Comparison of ENCODE assay signal across 8 cellular contexts in the genomic region with DNA sequence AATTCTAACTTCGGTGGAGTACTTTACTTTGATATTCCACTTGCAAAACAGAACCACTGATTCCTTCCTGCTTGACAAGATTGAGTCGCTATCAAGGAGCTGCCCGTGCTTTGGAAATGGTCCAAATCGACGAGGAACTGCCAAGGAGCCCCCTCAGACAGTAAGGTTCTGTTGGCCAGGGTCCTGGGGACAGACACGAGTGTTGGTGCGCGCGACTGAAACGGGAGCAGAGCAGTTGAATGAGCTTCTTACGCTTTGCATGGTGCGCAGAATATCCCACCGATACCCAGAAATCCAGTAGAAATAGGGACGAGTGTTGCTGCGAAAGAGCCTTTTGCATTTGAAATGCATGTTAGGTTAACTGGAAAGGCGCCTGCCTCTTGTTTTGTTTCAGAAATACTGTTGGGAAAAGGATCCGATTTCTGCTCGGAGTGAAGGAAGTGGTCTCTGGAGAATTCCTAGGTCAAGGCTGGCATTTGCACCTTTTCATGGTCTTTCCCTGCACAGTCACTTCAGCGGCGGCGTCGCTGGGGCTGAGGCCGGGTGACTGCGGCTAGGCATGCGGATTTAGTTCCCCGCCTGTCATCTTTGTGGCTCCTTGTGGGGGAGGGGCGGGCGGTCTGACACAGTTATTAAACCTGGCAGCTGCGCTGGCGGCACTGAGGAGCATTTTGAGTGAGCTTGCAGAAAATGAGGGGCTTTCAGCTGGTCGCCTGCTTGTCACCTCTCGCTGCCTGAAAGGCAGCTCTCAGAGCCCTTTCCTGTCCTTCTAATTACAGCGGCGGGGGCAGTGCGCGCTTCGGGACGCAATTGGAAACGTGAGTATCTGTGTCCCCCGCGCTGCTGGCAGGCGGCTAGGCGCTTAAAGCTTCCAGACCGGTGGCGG. TPM values are rescaled to one million over a fixed set of nuclear protein-coding genes. Genes with fewer than 3 reads are reported as not detected.
DNase-seq lines count a peak whose midpoint lies in the region; ATAC-seq and TF ChIP-seq lines count a peak whose summit lies in the region.

No MANE protein-coding gene starts in this region.

- H3K4me1 ChIP-seq in HUES6 (ENCODE audit: control insufficient read depth, insufficient read depth, low read length) (peaks cover 35% of the 10 kb centered on the region), PC-3 (ENCODE audit: insufficient read depth, low read length) (peaks cover 11% of the 10 kb centered on the region), gastroesophageal sphincter (peaks cover 0 to 29% (median 8%) of the 10 kb centered on the region in 3 donors), tibial nerve (peaks cover 0 to 22% (median 7%) of the 10 kb centered on the region in 4 donors)

- 0 to 1% methylated on average over 8 to 28 of the region's 45 CpGs for WGBS in gastroesophageal sphincter (ENCODE audit: low coverage in 1 of 2), 2 donors
- 1 to 2% methylated on average over 39 to 45 of the region's 45 CpGs for WGBS in tibial nerve, 2 donors

- H2AFZ ChIP-seq in PC-3 (ENCODE audit: low read length) = peak overlapping the region; percentile 91

- peak overlapping the region; percentile 73 for H3K9ac ChIP-seq in HUES6 (ENCODE audit: low read length)
- no peak overlapping the region for H3K9ac ChIP-seq in PC-3 (ENCODE audit: low read length)

- peak; percentile 38 for ATAC-seq in GM19395 (IDR thresholded peaks at IDR 0.05; ENCODE audit: unreplicated experiment)
- ATAC-seq in PC-3 = peak; percentile 30
- peak; percentile 38 for ATAC-seq in gastroesophageal sphincter
- no peak for ATAC-seq in omental fat pad (ENCODE audit: low FRiP score)

- POLR2A ChIA-PET in PC-3 (lab: Charles Lee; ENCODE audit: unreplicated experiment) = interaction anchor here (0.6 kb wide), 1 partner anchor 63 kb away, joined by 8 read pairs; no protein-coding TSS in a partner anchor

- TF ChIP-seq CTCF in AG09309 (IDR thresholded peaks at IDR 0.05; ENCODE audit: control insufficient read depth, insufficient read depth, low read depth, low read length, missing control alignments) = no peak
- TF ChIP-seq CTCF in PC-3 (conservative IDR thresholded peaks at IDR 0.05; ENCODE audit: low read depth, low read length) = no peak
- no peak for TF ChIP-seq CTCF in gastroesophageal sphincter (IDR thresholded peaks at IDR 0.05)
- no peak for TF ChIP-seq CTCF in omental fat pad (IDR thresholded peaks at IDR 0.05)
- TF ChIP-seq CTCF in tibial nerve (IDR thresholded peaks at IDR 0.05) = no peak

- H3K4me2 ChIP-seq in PC-3 (ENCODE audit: low read length) = peak overlapping the region; percentile 90

- no peak for TF ChIP-seq EP300 in gastroesophageal sphincter (IDR thresholded peaks at IDR 0.05)
- TF ChIP-seq EP300 in tibial nerve (IDR thresholded peaks at IDR 0.05) = no peak

- H4K20me1 ChIP-seq in PC-3 (ENCODE audit: low read length) = no peaks in the 10 kb centered on the region

- H3K27ac ChIP-seq in HUES6 (ENCODE audit: low read depth, low read length) = no peak overlapping the region
- H3K27ac ChIP-seq in PC-3 (ENCODE audit: low read length) = no peak overlapping the region
- peak overlapping the region in 2 of 4 donors; percentile 13 to 41 for H3K27ac ChIP-seq in gastroesophageal sphincter
- peak overlapping the region in 3 of 4 donors; percentile 17 to 79 (median 38) for H3K27ac ChIP-seq in tibial nerve

- intact Hi-C loops in PC-3 (cut with micrococcal nuclease) = no loop called here

- no peaks in the 10 kb centered on the region for H3K79me2 ChIP-seq in PC-3 (ENCODE audit: low read length)

- H3K36me3 ChIP-seq in HUES6 (ENCODE audit: control insufficient read depth, insufficient read depth, low read length) (no peaks in the 10 kb centered on the region), PC-3 (ENCODE audit: low read depth, low read length) (no peaks in the 10 kb centered on the region), gastroesophageal sphincter (no peaks in the 10 kb centered on the region), tibial nerve (no peaks in the 10 kb centered on the region)

- no peaks in the 10 kb centered on the region for H3K9me3 ChIP-seq in HUES6 (ENCODE audit: control insufficient read depth, insufficient read depth, low read depth, low read length)
- H3K9me3 ChIP-seq in PC-3 (ENCODE audit: low read length) = no peaks in the 10 kb centered on the region
- H3K9me3 ChIP-seq in gastroesophageal sphincter = no peaks in the 10 kb centered on the region
- H3K9me3 ChIP-seq in tibial nerve = no peaks in the 10 kb centered on the region

- TF ChIP-seq POLR2A in gastroesophageal sphincter (IDR thresholded peaks at IDR 0.05) = no peak
- no peak for TF ChIP-seq POLR2A in tibial nerve (IDR thresholded peaks at IDR 0.05)

- DNase-seq in AG09309 (ENCODE audit: low read depth) (no peak), PC-3 (no peak), omental fat pad (ENCODE audit: low spot score) (peak; percentile 29), tibial nerve (ENCODE audit: low spot score in 2 of 2) (peak in 1 of 2 donors; percentile 16)
- DNase-seq in activated effector memory CD4-positive, alpha-beta T cell treated with anti-CD3 and anti-CD28 coated beads, Interleukin-2, amount 50 U/mL, for 16 hours = peak; percentile 87

- no peaks in the 10 kb centered on the region for H3K9me2 ChIP-seq in PC-3 (replicated peaks; ENCODE audit: low read length)

- H3K27me3 ChIP-seq in HUES6 (ENCODE audit: control insufficient read depth, insufficient read depth, low read length) = peaks cover 62% of the 10 kb centered on the region
- H3K27me3 ChIP-seq in PC-3 (ENCODE audit: low read length) = no peaks in the 10 kb centered on the region
- no peaks in the 10 kb centered on the region for H3K27me3 ChIP-seq in gastroesophageal sphincter
- H3K27me3 ChIP-seq in tibial nerve = peaks cover 0 to 7% of the 10 kb centered on the region in 2 donors

- H3F3A ChIP-seq in PC-3 (ENCODE audit: low read length, unreplicated experiment) = no peaks in the 10 kb centered on the region

- CTCF ChIA-PET in PC-3 (lab: Charles Lee) = no interaction called here

- BruUV-seq in PC-3 (replicated peaks; lab: Mats Ljungman, UMichigan) = no TSS peak

- peak overlapping the region; percentile 67 for H3K4me3 ChIP-seq in AG09309 (ENCODE audit: control insufficient read depth, low read depth, low read length)
- H3K4me3 ChIP-seq in HUES6 (ENCODE audit: low read depth, low read length) = peak overlapping the region; percentile 71
- H3K4me3 ChIP-seq in PC-3 (ENCODE audit: low read length) = peak overlapping the region; percentile 69
- peak overlapping the region; percentile 22 to 64 for H3K4me3 ChIP-seq in gastroesophageal sphincter
- peak overlapping the region; percentile 41 to 74 (median 55) for H3K4me3 ChIP-seq in tibial nerve

RNA-seq across cellular contexts. Expression of gene TRIM2, which starts 51.5 kb away (rescaled TPM):
- total RNA-seq in PC-3 (2014; rRNA removed) (18.9 and 20.2 TPM in 2 replicates), gastroesophageal sphincter (10 to 100 TPM; 31.2 to 59.2 (median 44.4) TPM), omental fat pad (10 to 100 TPM; 14.8 to 45.4 (median 26.5) TPM), tibial nerve (10 to 100 TPM; 25.7 to 55.9 (median 42.5) TPM)

Comparison
In these comparisons a context has a peak if more than half of its experiments do, and no peak if none do; other contexts are left out.
1. DNase-seq: peak in activated effector memory CD4-positive, alpha-beta T cell treated with anti-CD3 and anti-CD28 coated beads, Interleukin-2, amount 50 U/mL, for 16 hours (single experiment) and omental fat pad (single experiment); none in AG09309 (single experiment) and PC-3 (single experiment).
2. H3K27ac ChIP-seq: peak in tibial nerve (3 of 4); none in HUES6 (single experiment) and PC-3 (single experiment).
3. Peak in every context shown above with its lines, with median percentiles within 50 percentile points of each other: H3K4me3 ChIP-seq.